8 cellular contexts compared by ENCODE assay signal in genomic region chr14:63478024-63478423, GRCh38.
A peak's percentile ranks its signal among the peaks of the same experiment; 100 is the strongest.
DNase-seq lines count a peak whose midpoint lies in the region; ATAC-seq, FAIRE-seq and TF ChIP-seq lines count a peak whose summit lies in the region.

No MANE protein-coding gene starts in this region.

- peaks cover 10% of the 10 kb centered on the region for H4K20me1 ChIP-seq in SU-DHL-6 (ENCODE audit: low read depth, low read length)

- H3K9ac ChIP-seq in SU-DHL-6 (ENCODE audit: low read length), result no peak overlapping the region

- H3K36me3 ChIP-seq in SU-DHL-6 (ENCODE audit: low read length) (no peaks in the 10 kb centered on the region), small intestine (ENCODE audit: control insufficient read depth in 2 of 2, insufficient read depth in 2 of 2, low read length in 2 of 2) (no peaks in the 10 kb centered on the region)

- no peaks in the 10 kb centered on the region for H3F3A ChIP-seq in SU-DHL-6 (ENCODE audit: insufficient read depth)

- H3K4me3 ChIP-seq in SU-DHL-6 (ENCODE audit: insufficient read depth, low read length, poor library complexity, severe bottlenecking), result no peak overlapping the region
- H3K4me3 ChIP-seq in small intestine (ENCODE audit: low read depth in 1 of 2, low read length in 2 of 2), result no peak overlapping the region

- H3K27ac ChIP-seq in SU-DHL-6 (ENCODE audit: low read depth, low read length) (peak overlapping the region; percentile 27; the same call in 1 of the 2 replicates), small intestine (ENCODE audit: low read depth in 1 of 2, low read length in 1 of 2) (peak overlapping the region in 1 of 2 donors; percentile 10)

- H3K79me2 ChIP-seq in SU-DHL-6 (ENCODE audit: insufficient read depth, low read length), result peaks cover 82% of the 10 kb centered on the region

- FAIRE-seq in small intestine (lab: Jason Lieb, UNC), result no peak

- TF ChIP-seq CTCF in SU-DHL-6 (IDR thresholded peaks at IDR 0.05; ENCODE audit: insufficient read depth, low read length, poor library complexity, severe bottlenecking), result no peak

- peak; percentile 89 to 94 for ATAC-seq in activated CD4-positive, CD25-positive, alpha-beta regulatory T cell treated with anti-CD3 and anti-CD28 coated beads, Interleukin-2, amount 50 U/mL, for 24 hours
- ATAC-seq in HG02870 (IDR thresholded peaks at IDR 0.05; ENCODE audit: unreplicated experiment), result peak; percentile 88

- no peaks in the 10 kb centered on the region for H3K27me3 ChIP-seq in SU-DHL-6 (ENCODE audit: low read length)
- H3K27me3 ChIP-seq in small intestine (ENCODE audit: control insufficient read depth in 2 of 2, insufficient read depth in 2 of 2, low read length in 2 of 2), result no peaks in the 10 kb centered on the region

- WGBS in small intestine, 3 donors, result 7 to 12% (median 11%) methylated on average over 2 of the region's 2 CpGs

- H3K9me3 ChIP-seq in SU-DHL-6 (ENCODE audit: insufficient read depth, low read length) (no peaks in the 10 kb centered on the region), small intestine (ENCODE audit: control insufficient read depth, low read depth) (no peaks in the 10 kb centered on the region)

- no peaks in the 10 kb centered on the region for H3K9me2 ChIP-seq in SU-DHL-6 (replicated peaks; ENCODE audit: insufficient read depth, low read length)

- peaks cover 2 to 9% of the 10 kb centered on the region in 2 donors for H3K4me1 ChIP-seq in small intestine (ENCODE audit: control insufficient read depth in 2 of 2, insufficient read depth in 1 of 2, low read depth in 1 of 2, low read length in 1 of 2)

- no peak overlapping the region for H2AFZ ChIP-seq in SU-DHL-6 (ENCODE audit: low read depth, low read length, severe bottlenecking)

- DNase-seq in activated CD4-positive, CD25-positive, alpha-beta regulatory T cell (lab: John Stamatoyannopoulos, UW), result no peak
- DNase-seq in small intestine (peak; percentile 66), DMS153 treated with DMSO at 0.1 percent for 48 hours (lab: John Stamatoyannopoulos, UW; ENCODE audit: unreplicated experiment) (no peak), SHP77 (lab: John Stamatoyannopoulos, UW) (no peak)
- DNase-seq in effector CD4-positive, alpha-beta T cell, result no peak

- H3K4me2 ChIP-seq in SU-DHL-6 (ENCODE audit: low read depth, low read length, poor library complexity, severe bottlenecking), result peak overlapping the region; percentile 47
